Comparison of ENCODE assay signal across 1 cellular context in genomic region chr11:117286588-117286987, GRCh38.
TF ChIP-seq lines count a peak whose summit lies in the region.

No MANE protein-coding gene starts in this region.

TF ChIP-seq in HepG2, 621 proteins besides CTCF, POLR2A, EP300 and RAD21:
- TF ChIP-seq ZFX (CRISPR knock-in tag; IDR thresholded peaks at IDR 0.05; ENCODE audit: low read depth) (no peak), NR2F6 (IDR thresholded peaks at IDR 0.05) (no peak), NR2F6 (CRISPR knock-in tag; IDR thresholded peaks at IDR 0.05) (no peak), TEF (CRISPR knock-in tag; IDR thresholded peaks at IDR 0.05) (no peak), MTA3 (CRISPR knock-in tag; IDR thresholded peaks at IDR 0.05) (no peak), POLR2AphosphoS5 (IDR thresholded peaks at IDR 0.05; ENCODE audit: low read depth, low read length) (no peak), ZNF205 (CRISPR knock-in tag; IDR thresholded peaks at IDR 0.05) (no peak)
TF ChIP-seq in HepG2: peak in this region for 0.
